Comparison of ENCODE assay signal across 19 cellular contexts in the genomic region with DNA sequence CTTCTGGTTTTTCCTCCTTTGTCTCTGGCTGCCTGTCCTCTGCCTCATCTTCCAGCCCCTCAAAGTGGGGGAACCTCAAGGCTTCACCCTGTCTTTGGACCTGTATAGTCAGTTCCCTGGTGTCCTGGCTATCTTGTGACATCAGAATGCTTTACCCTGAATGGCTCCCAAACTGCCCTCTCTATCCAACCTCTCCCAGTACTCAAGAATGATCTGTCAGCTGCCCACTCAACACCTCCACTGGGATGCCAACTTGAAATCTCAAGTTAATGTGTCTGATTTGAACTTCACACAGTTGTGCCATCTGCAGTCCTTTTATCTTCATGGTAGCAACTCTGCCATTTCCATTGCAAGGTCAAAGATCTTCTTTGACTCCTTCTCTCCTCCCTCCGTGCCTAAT.
"Had no signal": no experiment of that assay in that cellular context is flagged by ENCODE, and none has a peak within 500 bp of the region (broad histone marks: within the 10 kb centered on the region; RNA-seq: fewer than 3 reads in every experiment).

No MANE protein-coding gene starts in this region.

- DNase-seq: activated B cell treated with CpG ODN at 0.5 μM for 24 hours; activated CD4-positive, alpha-beta T cell treated with anti-CD3 and anti-CD28 coated beads, Interleukin-2, amount 10 ng/mL, durations not matched to agents 7 days and 5 days; activated naive CD4-positive, alpha-beta T cell treated with anti-CD3 and anti-CD28 coated beads, Interleukin-2, amount 50 U/mL, for 16 hours; amniotic stem cell; dermis blood vessel endothelial cell; effector memory CD8-positive, alpha-beta T cell; islet precursor cell; mammary epithelial cell; midbrain; ovary; psoas muscle; right lobe of liver; small intestine; stimulated activated CD4-positive, alpha-beta T cell treated with anti-CD3 and anti-CD28 coated beads, Interleukin-15, amount 100 ng/mL, for 24 hours; stimulated activated CD4-positive, alpha-beta T cell treated with anti-CD3 and anti-CD28 coated beads, Interleukin-4, amount 100 ng/mL, for 1 hour; tibial artery had no signal

- H3K27me3 Mint-ChIP-seq: activated B cell treated with CpG ODN at 0.5 μM for 24 hours; activated CD4-positive, alpha-beta T cell treated with anti-CD3 and anti-CD28 coated beads, Interleukin-2, amount 10 ng/mL, durations not matched to agents 7 days and 5 days; effector memory CD8-positive, alpha-beta T cell had no signal

- H3K4me3 ChIP-seq: cardiac muscle cell, ovary, psoas muscle, right lobe of liver, SK-N-MC, tibial artery had no signal

- H3K9me3 Mint-ChIP-seq: activated B cell treated with CpG ODN at 0.5 μM for 24 hours; activated CD4-positive, alpha-beta T cell treated with anti-CD3 and anti-CD28 coated beads, Interleukin-2, amount 10 ng/mL, durations not matched to agents 7 days and 5 days; effector memory CD8-positive, alpha-beta T cell; T-helper 2 cell treated with Interferon-gamma antibody and Interleukin-4, amounts not matched to agents 5 μg/mL and 100 μg/mL, for 36 hours had no signal

- H3K36me3 ChIP-seq: cardiac muscle cell, ovary, right lobe of liver had no signal

- H3K9me3 ChIP-seq: ovary, psoas muscle, right lobe of liver, tibial artery had no signal

- H3K27me3 ChIP-seq: cardiac muscle cell, ovary, right lobe of liver, tibial artery had no signal

- H3K27ac Mint-ChIP-seq: activated B cell treated with CpG ODN at 0.5 μM for 24 hours; T-helper 2 cell treated with Interferon-gamma antibody and Interleukin-4, amounts not matched to agents 5 μg/mL and 100 μg/mL, for 36 hours had no signal

- H3K27ac ChIP-seq: cardiac muscle cell, ovary, psoas muscle, right lobe of liver, SK-N-MC, tibial artery had no signal

- ATAC-seq: effector memory CD8-positive, alpha-beta T cell; psoas muscle; right lobe of liver had no signal

- H3K4me3 Mint-ChIP-seq: activated B cell treated with CpG ODN at 0.5 μM for 24 hours; activated CD4-positive, alpha-beta T cell treated with anti-CD3 and anti-CD28 coated beads, Interleukin-2, amount 10 ng/mL, durations not matched to agents 7 days and 5 days; effector memory CD8-positive, alpha-beta T cell; T-helper 2 cell treated with Interferon-gamma antibody and Interleukin-4, amounts not matched to agents 5 μg/mL and 100 μg/mL, for 36 hours had no signal

- H3K4me1 ChIP-seq: psoas muscle, right lobe of liver, tibial artery had no signal
